ENCODE assay signal across 8 cellular contexts in genomic region chr3:160225181-160226025, GRCh38. TPM values are rescaled to one million over a fixed set of nuclear protein-coding genes. Genes with fewer than 3 reads are reported as not detected.
DNase-seq lines count a peak whose midpoint lies in the region; ATAC-seq, FAIRE-seq and TF ChIP-seq lines count a peak whose summit lies in the region.

TSS of gene C3orf80 (plus strand) at chr3:160225422. CDS start at chr3:160225636, 214 bp downstream.

- H3K36me3 Mint-ChIP-seq in activated T-helper 2 cell treated with anti-CD3 and anti-CD28 coated beads, Interferon-gamma antibody, Interleukin-2, Interleukin-4, amounts not matched to agents 10 μg/mL and 5 μg/mL and 100 μg/mL, durations not matched to agents 14 hours and 24 hours and 36 hours (ENCODE audit: low read depth), result no peaks in the 10 kb centered on the region

- H3K9me3 ChIP-seq in neuronal stem cell (replicated peaks in 1 of 2; ENCODE audit: control insufficient read depth in 2 of 2, insufficient read depth in 1 of 2, low read depth in 1 of 2, low read length in 2 of 2) (no peaks in the 10 kb centered on the region), uterus (no peaks in the 10 kb centered on the region)

- no CpG with 5 or more reads among the region's 103 CpGs for WGBS in neuronal stem cell (ENCODE audit: extremely low coverage in 2 of 2, insufficient read length in 2 of 2, insufficient replicate concordance in 1 of 2), 2 donors

- H2BK12ac ChIP-seq in neuronal stem cell (ENCODE audit: low read length), result no peak within 1 kb of the TSS

- no peak within 1 kb of the TSS for H2BK5ac ChIP-seq in neuronal stem cell (ENCODE audit: low read length)

- peaks cover 67% of the 10 kb centered on the region for H3K27me3 Mint-ChIP-seq in activated T-helper 2 cell treated with anti-CD3 and anti-CD28 coated beads, Interferon-gamma antibody, Interleukin-2, Interleukin-4, amounts not matched to agents 10 μg/mL and 5 μg/mL and 100 μg/mL, durations not matched to agents 14 hours and 24 hours and 36 hours (ENCODE audit: low read depth)

- no peak for TF ChIP-seq POLR2A in uterus (IDR thresholded peaks at IDR 0.05)

- H2BK120ac ChIP-seq in neuronal stem cell (ENCODE audit: low read depth, low read length), result no peak within 1 kb of the TSS

- H3K27ac ChIP-seq in foreskin keratinocyte, result no peak within 1 kb of the TSS
- no peak within 1 kb of the TSS for H3K27ac ChIP-seq in neuronal stem cell (replicated peaks; ENCODE audit: low read length)
- no peak within 1 kb of the TSS for H3K27ac ChIP-seq in uterus

- TF ChIP-seq CTCF in D721Med (IDR thresholded peaks at IDR 0.05; ENCODE audit: insufficient read depth, missing control alignments), result peak; percentile 39
- TF ChIP-seq CTCF in GM20000 (IDR thresholded peaks at IDR 0.05; ENCODE audit: extremely low read depth, missing control alignments), result peak; percentile 25
- peak; percentile 31 for TF ChIP-seq CTCF in foreskin keratinocyte (conservative IDR thresholded peaks at IDR 0.05)
- TF ChIP-seq CTCF in uterus (IDR thresholded peaks at IDR 0.05), result peak in 1 of 4 experiments; percentile 19

- peak within 1 kb of the TSS; percentile 93 for H3K18ac ChIP-seq in neuronal stem cell (ENCODE audit: low read length)

- no peak within 1 kb of the TSS for H4K8ac ChIP-seq in neuronal stem cell (ENCODE audit: low read depth, low read length)

- peak within 1 kb of the TSS; percentile 54 for H2AK5ac ChIP-seq in neuronal stem cell (ENCODE audit: low read depth, low read length)

- no peaks in the 10 kb centered on the region for H3K9me3 Mint-ChIP-seq in activated T-helper 2 cell treated with anti-CD3 and anti-CD28 coated beads, Interferon-gamma antibody, Interleukin-2, Interleukin-4, amounts not matched to agents 10 μg/mL and 5 μg/mL and 100 μg/mL, durations not matched to agents 14 hours and 24 hours and 36 hours

- no peak for FAIRE-seq in D721Med (lab: Jason Lieb, UNC)

- H2BK15ac ChIP-seq in neuronal stem cell (ENCODE audit: low read length), result no peak within 1 kb of the TSS

- H3K14ac ChIP-seq in neuronal stem cell (ENCODE audit: low read length), result peak within 1 kb of the TSS; percentile 75

- H3K27ac Mint-ChIP-seq in activated T-helper 2 cell treated with anti-CD3 and anti-CD28 coated beads, Interferon-gamma antibody, Interleukin-2, Interleukin-4, amounts not matched to agents 10 μg/mL and 5 μg/mL and 100 μg/mL, durations not matched to agents 14 hours and 24 hours and 36 hours, result no peak within 1 kb of the TSS

- no peaks in the 10 kb centered on the region for H3K79me1 ChIP-seq in neuronal stem cell (ENCODE audit: low read depth, low read length)

- H3K27me3 ChIP-seq in foreskin keratinocyte (peaks cover 98% of the 10 kb centered on the region), neuronal stem cell (ENCODE audit: control insufficient read depth in 3 of 3, insufficient read depth in 3 of 3, low read depth in 1 of 3, low read length in 3 of 3) (peaks cover 15 to 90% (median 39%) of the 10 kb centered on the region in 3 experiments), uterus (peaks cover 13 to 16% of the 10 kb centered on the region in 2 donors)

- H3K4me3 ChIP-seq in neuronal stem cell (ENCODE audit: low read length in 2 of 2) (peak within 1 kb of the TSS; percentile 60 to 80), uterus (peak within 1 kb of the TSS; percentile 12 to 47)

- H3K4me1 ChIP-seq in foreskin keratinocyte, result no peaks in the 10 kb centered on the region
- H3K4me1 ChIP-seq in neuronal stem cell (ENCODE audit: control insufficient read depth in 2 of 2, insufficient read depth in 1 of 2, low read depth in 1 of 2, low read length in 2 of 2), result peaks cover 0 to 5% of the 10 kb centered on the region in 2 donors
- peaks cover 0 to 8% of the 10 kb centered on the region in 2 donors for H3K4me1 ChIP-seq in uterus

- ATAC-seq in HG03521 (IDR thresholded peaks at IDR 0.05; ENCODE audit: unreplicated experiment), result peak; percentile 82
- ATAC-seq in foreskin keratinocyte, result peak; percentile 83

- H3K4me1 Mint-ChIP-seq in activated T-helper 2 cell treated with anti-CD3 and anti-CD28 coated beads, Interferon-gamma antibody, Interleukin-2, Interleukin-4, amounts not matched to agents 10 μg/mL and 5 μg/mL and 100 μg/mL, durations not matched to agents 14 hours and 24 hours and 36 hours (ENCODE audit: low read depth), result peaks cover 15% of the 10 kb centered on the region

- peak within 1 kb of the TSS; percentile 99 for H2AFZ ChIP-seq in neuronal stem cell (ENCODE audit: low read length)

- no peaks in the 10 kb centered on the region for H3K36me3 ChIP-seq in neuronal stem cell (replicated peaks in 1 of 2; ENCODE audit: control insufficient read depth in 2 of 2, insufficient read depth in 2 of 2, low read length in 2 of 2)
- H3K36me3 ChIP-seq in uterus, result no peaks in the 10 kb centered on the region

- peak within 1 kb of the TSS; percentile 97 for H3K23ac ChIP-seq in neuronal stem cell (ENCODE audit: low read depth, low read length, poor library complexity)

- DNase-seq in D721Med (ENCODE audit: insufficient read length, low spot score) (no peak), GM20000 (ENCODE audit: low spot score) (peak; percentile 80), NOMO-1 treated with dmso at 0.1 percent for 144 hours (lab: John Stamatoyannopoulos, UW; ENCODE audit: unreplicated experiment) (peak; percentile 82), foreskin keratinocyte (no peak), neuronal stem cell (ENCODE audit: low spot score) (peak; percentile 65), uterus (peak in 1 of 2 donors; percentile 53)
- DNase-seq in activated T-helper 2 cell treated with anti-CD3 and anti-CD28 coated beads, Interferon-gamma antibody, Interleukin-2, Interleukin-4, amounts not matched to agents 10 μg/mL and 5 μg/mL and 100 μg/mL, durations not matched to agents 14 hours and 24 hours and 36 hours (ENCODE audit: low spot score), result peak; percentile 38

- intact Hi-C loops in activated T-helper 2 cell treated with anti-CD3 and anti-CD28 coated beads, Interferon-gamma antibody, Interleukin-2, Interleukin-4, amounts not matched to agents 10 μg/mL and 5 μg/mL and 100 μg/mL, durations not matched to agents 14 hours and 24 hours and 36 hours (cut with micrococcal nuclease), result loop anchor here (5.0 to 10.0 kb wide), 4 partner anchors 177 to 461 kb away; no protein-coding TSS in a partner anchor
- intact Hi-C loops in uterus (cut with DNase I; ENCODE audit: low total_unique reads), result no loop called here

- no peak within 1 kb of the TSS for H4K91ac ChIP-seq in neuronal stem cell (ENCODE audit: low read depth, low read length, poor library complexity)

- H3K4me3 Mint-ChIP-seq in activated T-helper 2 cell treated with anti-CD3 and anti-CD28 coated beads, Interferon-gamma antibody, Interleukin-2, Interleukin-4, amounts not matched to agents 10 μg/mL and 5 μg/mL and 100 μg/mL, durations not matched to agents 14 hours and 24 hours and 36 hours (ENCODE audit: low read depth), result peak within 1 kb of the TSS; percentile 81

- peak within 1 kb of the TSS; percentile 94 for H3K4me2 ChIP-seq in neuronal stem cell (ENCODE audit: insufficient read depth, low read length, poor library complexity, severe bottlenecking)

- H3K9ac ChIP-seq in neuronal stem cell (ENCODE audit: low read depth, low read length, poor library complexity), result peak within 1 kb of the TSS; percentile 82

- no peak within 1 kb of the TSS for H3K4ac ChIP-seq in neuronal stem cell (ENCODE audit: low read length)

RNA-seq across cellular contexts. Expression of gene C3orf80, which starts in this region (rescaled TPM):
- 0.25 and 0.30 TPM in 2 replicates for total RNA-seq in activated T-helper 2 cell treated with anti-CD3 and anti-CD28 coated beads, Interferon-gamma antibody, Interleukin-2, Interleukin-4, amounts not matched to agents 10 μg/mL and 5 μg/mL and 100 μg/mL, durations not matched to agents 14 hours and 24 hours and 36 hours
- total RNA-seq in foreskin keratinocyte (not detected in 2 replicates), uterus (1 to 10 TPM in 1 of 4 donors, not detected in 3; 1.2 TPM)
- polyA plus RNA-seq in foreskin keratinocyte, result not detected in 2 replicates
- polyA plus RNA-seq in neuronal stem cell (2013, experiment 1 of 2), result 0.01 TPM
- polyA plus RNA-seq in neuronal stem cell (2013, experiment 2 of 2), result not detected

Comparison
In these comparisons a context has a peak if more than half of its experiments do, and no peak if none do; other contexts are left out.
1. Peak in DNase-seq in activated T-helper 2 cell treated with anti-CD3 and anti-CD28 coated beads, Interferon-gamma antibody, Interleukin-2, Interleukin-4, amounts not matched to agents 10 μg/mL and 5 μg/mL and 100 μg/mL, durations not matched to agents 14 hours and 24 hours and 36 hours; RNA of the gene not detected or under 1 TPM.
2. Peak in ATAC-seq in foreskin keratinocyte; RNA of the gene not detected or under 1 TPM.
3. DNase-seq: peak in GM20000 (single experiment), NOMO-1 treated with dmso at 0.1 percent for 144 hours (single experiment) and neuronal stem cell (single experiment); none in D721Med (single experiment) and foreskin keratinocyte (0 of 2).